1 cellular context compared by ENCODE assay signal in genomic region chr19:33878912-33879810, GRCh38.
TF ChIP-seq lines count a peak whose summit lies in the region.

No MANE protein-coding gene starts in this region.

TF ChIP-seq in GM23338, 12 proteins besides CTCF, POLR2A, EP300 and RAD21 (continued from another document):
- TF ChIP-seq ZNF462 (CRISPR knock-in tag; IDR thresholded peaks at IDR 0.05): no peak
TF ChIP-seq in GM23338: peak in this region for 0.
